ENCODE assay signal across 27 cellular contexts in the genomic region with DNA sequence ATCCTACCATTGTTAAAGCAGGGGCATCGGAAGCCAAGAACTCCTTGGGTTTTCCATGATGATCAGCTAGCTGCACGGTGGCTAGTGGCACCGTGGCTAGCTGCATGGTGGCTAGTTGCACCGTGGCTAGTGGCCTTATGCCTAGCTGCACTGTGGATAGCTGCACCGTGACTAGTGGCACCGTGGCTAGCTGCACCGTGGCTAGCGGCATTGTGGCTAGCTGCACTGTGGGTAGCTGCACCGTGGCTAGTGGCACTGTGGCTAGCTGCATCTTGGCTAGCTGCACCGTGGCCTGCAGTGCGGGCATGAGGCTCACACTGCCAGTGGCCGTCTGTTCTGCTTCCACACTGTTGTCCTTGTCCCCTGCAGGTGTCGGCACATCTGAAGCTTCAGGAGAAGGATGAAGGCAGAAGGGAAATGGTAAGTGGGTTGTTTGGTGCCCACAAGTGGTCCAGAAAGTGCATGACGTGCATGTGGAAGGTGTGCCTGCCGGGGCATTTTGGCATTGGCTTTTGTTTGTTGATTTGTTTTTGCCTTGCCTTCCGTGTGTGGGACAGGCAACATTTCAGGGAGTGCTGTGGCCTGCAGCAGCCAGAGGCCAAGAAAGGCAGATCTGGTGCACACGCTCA. TPM values are rescaled to one million over a fixed set of nuclear protein-coding genes. Genes with fewer than 3 reads are reported as not detected.
DNase-seq lines count a peak whose midpoint lies in the region; ATAC-seq and TF ChIP-seq lines count a peak whose summit lies in the region.
"Had no signal": no experiment of that assay in that cellular context is flagged by ENCODE, and none has a peak within 500 bp of the region (broad histone marks: within the 10 kb centered on the region; RNA-seq: fewer than 3 reads in every experiment).

No MANE protein-coding gene starts in this region.

- ATAC-seq in Right ventricle myocardium inferior: no peak
- ATAC-seq: activated CD8-positive, alpha-beta T cell treated with anti-CD3 and anti-CD28 coated beads, Interleukin-2, amount 10 ng/mL, durations not matched to agents 7 days and 5 days; left cardiac atrium; upper lobe of right lung had no signal

- TF ChIP-seq POLR2A in erythroblast (IDR thresholded peaks at IDR 0.05; ENCODE audit: low read length): no peak

- no TSS peak for BruUV-seq in Caco-2 (replicated peaks; lab: Mats Ljungman, UMichigan)

- no peaks in the 10 kb centered on the region for H3K36me3 Mint-ChIP-seq in Caco-2 (ENCODE audit: insufficient read depth, unreplicated experiment)

- no peaks in the 10 kb centered on the region for H3K36me3 ChIP-seq in cardiac muscle cell
- peaks cover 21% of the 10 kb centered on the region for H3K36me3 ChIP-seq in WERI-Rb-1
- no peaks in the 10 kb centered on the region for H3K36me3 ChIP-seq in Caco-2 (ENCODE audit: control insufficient read depth, insufficient read depth, low read length)

- H3K27ac ChIP-seq in cardiac muscle cell (no peak overlapping the region), WERI-Rb-1 (no peak overlapping the region)
- H3K27ac ChIP-seq: C4-2B, skin epidermis, upper lobe of right lung had no signal

- intact Hi-C loops in Right ventricle myocardium inferior (cut with DNase I): no loop called here
- intact Hi-C loops in Caco-2 (cut with micrococcal nuclease; ENCODE audit: unreplicated experiment): no loop called here

- no peak overlapping the region for H3K27ac Mint-ChIP-seq in Caco-2 (ENCODE audit: unreplicated experiment)
- H3K27ac Mint-ChIP-seq: activated CD8-positive, alpha-beta T cell treated with anti-CD3 and anti-CD28 coated beads, Interleukin-2, amount 10 ng/mL, durations not matched to agents 7 days and 5 days; memory B cell had no signal

- no peak for DNase-seq in cardiac muscle cell (ENCODE audit: low read depth in 1 of 2, low spot score in 1 of 2)
- no peak for DNase-seq in Right ventricle myocardium inferior (ENCODE audit: missing footprints)
- DNase-seq in WERI-Rb-1: peak; percentile 39
- DNase-seq in fibroblast of pulmonary artery (ENCODE audit: low read depth): no peak
- DNase-seq in GM10266 (ENCODE audit: extremely low spot score): no peak
- DNase-seq in erythroblast (lab: John Stamatoyannopoulos, UW): no peak
- no peak for DNase-seq in NCI-H226
- no peak for DNase-seq in Caco-2
- DNase-seq: activated CD4-positive, alpha-beta T cell treated with anti-CD3 and anti-CD28 coated beads for 1 hour; activated CD8-positive, alpha-beta T cell treated with anti-CD3 and anti-CD28 coated beads, Interleukin-2, amount 10 ng/mL, durations not matched to agents 7 days and 5 days; activated naive CD4-positive, alpha-beta T cell; activated T-cell treated with anti-CD3 and anti-CD28 coated beads for 4 hours; EL; head of caudate nucleus; IMR-90; left cardiac atrium; NCI-H2107; NCI-H510A; stimulated activated CD4-positive, alpha-beta T cell treated with anti-CD3 and anti-CD28 coated beads, Interleukin-1b, Interleukin-23, amount 100 ng/mL, for 48 hours; upper lobe of right lung had no signal

- no peaks in the 10 kb centered on the region for H3K9me3 ChIP-seq in cardiac muscle cell (ENCODE audit: low read depth)
- no peaks in the 10 kb centered on the region for H3K9me3 ChIP-seq in WERI-Rb-1 (ENCODE audit: severe bottlenecking)
- H3K9me3 ChIP-seq in Caco-2: no peaks in the 10 kb centered on the region
- H3K9me3 ChIP-seq: SJSA1, upper lobe of right lung had no signal

- H3K4me1 ChIP-seq in cardiac muscle cell (ENCODE audit: low read depth): no peaks in the 10 kb centered on the region
- H3K4me1 ChIP-seq in Caco-2: peaks cover 6% of the 10 kb centered on the region
- H3K4me1 ChIP-seq: upper lobe of right lung had no signal

- H3K4me1 Mint-ChIP-seq in Caco-2 (ENCODE audit: low read depth, unreplicated experiment): no peaks in the 10 kb centered on the region
- H3K4me1 Mint-ChIP-seq: memory B cell had no signal

- no peaks in the 10 kb centered on the region for H3K9me3 Mint-ChIP-seq in Caco-2 (ENCODE audit: unreplicated experiment)
- H3K9me3 Mint-ChIP-seq: memory B cell had no signal

- H3K27me3 ChIP-seq in cardiac muscle cell: no peaks in the 10 kb centered on the region
- no peaks in the 10 kb centered on the region for H3K27me3 ChIP-seq in WERI-Rb-1 (ENCODE audit: insufficient read depth, low read depth, severe bottlenecking)
- no peaks in the 10 kb centered on the region for H3K27me3 ChIP-seq in Caco-2 (replicated peaks; ENCODE audit: control insufficient read depth, insufficient read depth, low read length)
- H3K27me3 ChIP-seq: SJSA1, upper lobe of right lung had no signal

- POLR2A ChIA-PET in Caco-2 (lab: Charles Lee): no interaction called here

- TF ChIP-seq CTCF in cardiac muscle cell (IDR thresholded peaks at IDR 0.05; ENCODE audit: low read depth, low read length): peak; percentile 8
- peak; percentile 78 for TF ChIP-seq CTCF in WERI-Rb-1 (IDR thresholded peaks at IDR 0.05; ENCODE audit: low read depth, low read length)
- TF ChIP-seq CTCF in fibroblast of pulmonary artery (IDR thresholded peaks at IDR 0.05; ENCODE audit: low read length, missing control alignments): peak; percentile 19
- no peak for TF ChIP-seq CTCF in GM10266 (IDR thresholded peaks at IDR 0.05; ENCODE audit: control insufficient read depth, insufficient read depth, low read depth, missing control alignments)
- no peak for TF ChIP-seq CTCF in Caco-2 (IDR thresholded peaks at IDR 0.05; ENCODE audit: insufficient read depth in 1 of 2, low read depth in 1 of 2, low read length in 1 of 2, severe bottlenecking in 1 of 2, unreplicated experiment in 1 of 2)

- H3K4me3 Mint-ChIP-seq in Caco-2 (ENCODE audit: unreplicated experiment): no peak overlapping the region
- H3K4me3 Mint-ChIP-seq: activated CD8-positive, alpha-beta T cell treated with anti-CD3 and anti-CD28 coated beads, Interleukin-2, amount 10 ng/mL, durations not matched to agents 7 days and 5 days; memory B cell had no signal

- H3K27me3 Mint-ChIP-seq in Caco-2 (ENCODE audit: insufficient read depth, unreplicated experiment): no peaks in the 10 kb centered on the region
- H3K27me3 Mint-ChIP-seq: memory B cell had no signal

- H3K4me3 ChIP-seq in cardiac muscle cell: no peak overlapping the region
- H3K4me3 ChIP-seq in WERI-Rb-1 (ENCODE audit: low read depth, low read length): no peak overlapping the region
- no peak overlapping the region for H3K4me3 ChIP-seq in fibroblast of pulmonary artery (replicated peaks; ENCODE audit: low read depth, low read length)
- no peak overlapping the region for H3K4me3 ChIP-seq in Caco-2 (ENCODE audit: low read depth, low read length)
- H3K4me3 ChIP-seq: SJSA1, skin epidermis, upper lobe of right lung had no signal

- CTCF ChIA-PET in Caco-2 (lab: Charles Lee): interaction anchor here (2.0 kb wide), 1 partner anchor 105 kb away, joined by 5 read pairs; no protein-coding TSS in a partner anchor

RNA-seq across cellular contexts. Expression of a gene that starts 38.6 kb away (rescaled TPM):
- total RNA-seq in cardiac muscle cell: not detected in 2 replicates
- 0.38 TPM in 1 of 2 replicates, not detected in the other for polyA plus RNA-seq in cardiac muscle cell
- total RNA-seq in Right ventricle myocardium inferior: 3.4 TPM
- 65.8 and 119 TPM in 2 replicates for total RNA-seq in Caco-2 (2022)
- total RNA-seq: activated CD8-positive, alpha-beta T cell treated with anti-CD3 and anti-CD28 coated beads, Interleukin-2, amount 10 ng/mL, durations not matched to agents 7 days and 5 days; IMR-90; SJSA1; T-helper 1 cell treated with Interleukin-12 subunit alpha and Interleukin-12 subunit beta and Interleukin-4 antibody, amounts not matched to agents 30 ng/mL and 1 ng/mL, for 36 hours had no signal
- polyA plus RNA-seq: AG04450, IMR-90 had no signal

RNA-seq across cellular contexts. Expression of a gene that starts 57.7 kb away (rescaled TPM):
- total RNA-seq in cardiac muscle cell: 4.9 and 5.4 TPM in 2 replicates
- 2.6 and 4.0 TPM in 2 replicates for polyA plus RNA-seq in cardiac muscle cell
- total RNA-seq in Right ventricle myocardium inferior: 9.0 TPM
- total RNA-seq in Caco-2 (2022): not detected in 2 replicates
- total RNA-seq: M059J had no signal

Comparison
In these comparisons a context has a peak if more than half of its experiments do, and no peak if none do; other contexts are left out.
1. CTCF ChIP-seq: peak in cardiac muscle cell (single experiment), WERI-Rb-1 (single experiment) and fibroblast of pulmonary artery (single experiment); none in GM10266 (single experiment) and Caco-2 (0 of 2).
2. RNA of a gene that starts 38.6 kb away (total RNA-seq): 65.8 to 119 TPM in Caco-2; 3.4 TPM in Right ventricle myocardium inferior (single experiment) and not detected in cardiac muscle cell; every median in the first group is over 10 times any median in the second.